13 cellular contexts compared by ENCODE assay signal in the genomic region with DNA sequence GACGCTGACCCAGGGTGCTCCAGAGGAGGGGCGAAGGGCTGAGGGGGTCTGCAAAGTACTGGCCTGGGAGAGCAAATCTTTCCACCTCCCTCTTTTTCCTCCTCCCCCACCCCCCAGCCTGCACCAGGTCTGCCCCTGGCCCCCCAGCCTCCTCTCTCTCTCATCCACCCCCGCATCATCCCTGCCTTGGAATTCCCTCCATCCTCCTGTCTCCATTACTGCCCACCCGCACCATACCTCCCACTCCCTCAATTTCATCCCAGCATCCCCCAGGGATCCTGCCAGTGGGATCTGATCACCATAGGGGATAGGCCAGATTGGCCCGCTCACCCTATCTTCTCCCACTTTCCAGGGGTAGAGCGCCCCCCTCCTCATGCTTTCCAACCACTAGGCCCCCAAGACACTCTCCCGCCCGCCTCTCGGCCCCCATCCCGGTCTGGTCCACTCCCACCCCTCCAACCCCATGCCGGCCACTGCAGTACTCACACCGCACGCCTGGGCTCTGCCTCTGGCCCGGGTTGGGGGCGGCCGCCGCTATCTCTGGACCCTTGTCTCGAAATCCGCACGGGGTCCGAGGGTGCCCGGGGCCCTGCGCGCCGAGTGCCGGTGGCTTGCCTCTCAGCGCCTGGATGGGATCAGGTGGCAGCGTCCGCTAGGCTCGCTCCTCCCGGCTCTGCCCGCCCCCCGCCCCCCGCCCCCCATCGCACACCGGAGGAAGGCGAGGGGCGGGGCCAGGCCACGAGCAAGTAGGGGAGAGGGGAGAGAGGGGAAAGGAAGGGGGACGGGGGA. TPM values are rescaled to one million over a fixed set of nuclear protein-coding genes. Genes with fewer than 3 reads are reported as not detected.
A peak's percentile ranks its signal among the peaks of the same experiment; 100 is the strongest.
DNase-seq lines count a peak whose midpoint lies in the region; ATAC-seq, FAIRE-seq and TF ChIP-seq lines count a peak whose summit lies in the region.
"Had no signal": no experiment of that assay in that cellular context is flagged by ENCODE, and none has a peak within 500 bp of the region (broad histone marks: within the 10 kb centered on the region; RNA-seq: fewer than 3 reads in every experiment).

A gene with protein sequence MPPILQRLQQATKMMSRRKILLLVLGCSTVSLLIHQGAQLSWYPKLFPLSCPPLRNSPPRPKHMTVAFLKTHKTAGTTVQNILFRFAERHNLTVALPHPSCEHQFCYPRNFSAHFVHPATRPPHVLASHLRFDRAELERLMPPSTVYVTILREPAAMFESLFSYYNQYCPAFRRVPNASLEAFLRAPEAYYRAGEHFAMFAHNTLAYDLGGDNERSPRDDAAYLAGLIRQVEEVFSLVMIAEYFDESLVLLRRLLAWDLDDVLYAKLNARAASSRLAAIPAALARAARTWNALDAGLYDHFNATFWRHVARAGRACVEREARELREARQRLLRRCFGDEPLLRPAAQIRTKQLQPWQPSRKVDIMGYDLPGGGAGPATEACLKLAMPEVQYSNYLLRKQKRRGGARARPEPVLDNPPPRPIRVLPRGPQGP (minus strand): TSS at position 637 of the 789 bp plus-strand sequence. CDS start 3,746 bp downstream, outside the sequence.

- H3K4me3 ChIP-seq in ectodermal cell (ENCODE audit: insufficient read depth, low read depth, low read length) (peak within 1 kb of the TSS; percentile 59), neuronal stem cell (ENCODE audit: low read length in 2 of 2) (peak within 1 kb of the TSS; percentile 53 to 86)
- H3K4me3 ChIP-seq: mucosa of descending colon had no signal

- H3K23ac ChIP-seq in neuronal stem cell (ENCODE audit: low read depth, low read length, poor library complexity), result peak within 1 kb of the TSS; percentile 28

- H3K36me3 ChIP-seq in ectodermal cell (ENCODE audit: control insufficient read depth, insufficient read depth, low read length), result peaks cover 3% of the 10 kb centered on the region
- H3K36me3 ChIP-seq in neuronal stem cell (replicated peaks in 1 of 2; ENCODE audit: control insufficient read depth in 2 of 2, insufficient read depth in 2 of 2, low read length in 2 of 2), result peaks cover 5 to 7% of the 10 kb centered on the region in 2 donors

- peak within 1 kb of the TSS; percentile 89 for H3K4me2 ChIP-seq in neuronal stem cell (ENCODE audit: insufficient read depth, low read length, poor library complexity, severe bottlenecking)

- H3K27me3 ChIP-seq in ectodermal cell (ENCODE audit: control insufficient read depth, insufficient read depth, low read length, poor library complexity, severe bottlenecking) (no peaks in the 10 kb centered on the region), neuronal stem cell (ENCODE audit: control insufficient read depth in 3 of 3, insufficient read depth in 3 of 3, low read depth in 1 of 3, low read length in 3 of 3) (no peaks in the 10 kb centered on the region)

- H3K4ac ChIP-seq in neuronal stem cell (ENCODE audit: low read length), result no peak within 1 kb of the TSS

- H2AFZ ChIP-seq in neuronal stem cell (ENCODE audit: low read length), result peak within 1 kb of the TSS; percentile 87

- peak within 1 kb of the TSS; percentile 49 for H2BK5ac ChIP-seq in neuronal stem cell (ENCODE audit: low read length)

- no peak for ATAC-seq in GM18858 (IDR thresholded peaks at IDR 0.05; ENCODE audit: unreplicated experiment)
- ATAC-seq in HG03571 (IDR thresholded peaks at IDR 0.05; ENCODE audit: unreplicated experiment), result no peak
- ATAC-seq: mucosa of descending colon had no signal

- H4K91ac ChIP-seq in neuronal stem cell (ENCODE audit: low read depth, low read length, poor library complexity), result no peak within 1 kb of the TSS

- no peak within 1 kb of the TSS for H3K14ac ChIP-seq in neuronal stem cell (ENCODE audit: low read length)

- no peak for TF ChIP-seq CTCF in D721Med (IDR thresholded peaks at IDR 0.05; ENCODE audit: insufficient read depth, missing control alignments)

- peak; percentile 79 for DNase-seq in D721Med (ENCODE audit: insufficient read length, low spot score)
- peak; percentile 12 for DNase-seq in NCI-H128 (lab: John Stamatoyannopoulos, UW; ENCODE audit: unreplicated experiment)
- DNase-seq in neuronal stem cell (ENCODE audit: low spot score), result peak; percentile 66
- no peak for DNase-seq in hepatic stellate cell (ENCODE audit: low spot score)
- DNase-seq in NCI-H2107 (lab: John Stamatoyannopoulos, UW), result no peak
- DNase-seq: GDM1; mucosa of descending colon; NCI-H774; stimulated activated CD4-positive, alpha-beta T cell treated with anti-CD3 and anti-CD28 coated beads, Interleukin-4, amount 100 ng/mL, for 1 hour had no signal

- peaks cover 17% of the 10 kb centered on the region for H3K79me1 ChIP-seq in neuronal stem cell (ENCODE audit: low read depth, low read length)

- H3K18ac ChIP-seq in neuronal stem cell (ENCODE audit: low read length), result peak within 1 kb of the TSS; percentile 99

- peak within 1 kb of the TSS; percentile 74 for H2BK120ac ChIP-seq in neuronal stem cell (ENCODE audit: low read depth, low read length)

- peak within 1 kb of the TSS; percentile 90 for H2BK15ac ChIP-seq in neuronal stem cell (ENCODE audit: low read length)

- peak within 1 kb of the TSS; percentile 84 for H3K9ac ChIP-seq in neuronal stem cell (ENCODE audit: low read depth, low read length, poor library complexity)

- H3K9me3 ChIP-seq in ectodermal cell (ENCODE audit: control insufficient read depth, low read length), result no peaks in the 10 kb centered on the region
- H3K9me3 ChIP-seq in neuronal stem cell (replicated peaks in 1 of 2; ENCODE audit: control insufficient read depth in 2 of 2, insufficient read depth in 1 of 2, low read depth in 1 of 2, low read length in 2 of 2), result no peaks in the 10 kb centered on the region
- H3K9me3 ChIP-seq: mucosa of descending colon had no signal

- H4K8ac ChIP-seq in neuronal stem cell (ENCODE audit: low read depth, low read length), result peak within 1 kb of the TSS; percentile 89

- H3K27ac ChIP-seq in ectodermal cell (ENCODE audit: insufficient read depth, low read depth, low read length, poor library complexity, severe bottlenecking) (peak within 1 kb of the TSS; percentile 5), neuronal stem cell (replicated peaks; ENCODE audit: low read length) (peak within 1 kb of the TSS; percentile 13)

- 3 to 4% methylated on average over 38 to 40 of the region's 40 CpGs for WGBS in ectodermal cell, 2 experiments
- no CpG with 5 or more reads among the region's 40 CpGs for WGBS in neuronal stem cell (ENCODE audit: extremely low coverage in 2 of 2, insufficient read length in 2 of 2, insufficient replicate concordance in 1 of 2), 2 donors

- no peak for FAIRE-seq in D721Med (lab: Jason Lieb, UNC)
- FAIRE-seq: HTR-8/SVneo had no signal

- H2BK12ac ChIP-seq in neuronal stem cell (ENCODE audit: low read length), result peak within 1 kb of the TSS; percentile 73

- H2AK5ac ChIP-seq in neuronal stem cell (ENCODE audit: low read depth, low read length), result peak within 1 kb of the TSS; percentile 93

- H3K4me1 ChIP-seq in ectodermal cell (ENCODE audit: control insufficient read depth, insufficient read depth, low read length) (peaks cover 34% of the 10 kb centered on the region), neuronal stem cell (ENCODE audit: control insufficient read depth in 2 of 2, insufficient read depth in 1 of 2, low read depth in 1 of 2, low read length in 2 of 2) (peaks cover 23 to 27% of the 10 kb centered on the region in 2 donors)

RNA-seq across cellular contexts. Expression of the gene that starts here (rescaled TPM):
- 26.6 TPM for polyA plus RNA-seq in ectodermal cell (2013, experiment 1 of 4)
- polyA plus RNA-seq in ectodermal cell (2013, experiment 2 of 4), result 28.7 TPM
- polyA plus RNA-seq in ectodermal cell (2013, experiment 3 of 4), result 18.7 TPM
- 20.5 TPM for polyA plus RNA-seq in ectodermal cell (2013, experiment 4 of 4)
- polyA plus RNA-seq in neuronal stem cell (2013, experiment 1 of 2), result 24.0 TPM
- 23.0 TPM for polyA plus RNA-seq in neuronal stem cell (2013, experiment 2 of 2)

Comparison
In these comparisons a context has a peak if more than half of its experiments do, and no peak if none do; other contexts are left out.
1. DNase-seq: peak in D721Med (single experiment), NCI-H128 (single experiment) and neuronal stem cell (single experiment); none in hepatic stellate cell (single experiment) and NCI-H2107 (single experiment).